ENCODE assay signal across 12 cellular contexts in genomic region chr2:175476950-175477349, GRCh38.
"Had no signal": no experiment of that assay in that cellular context is flagged by ENCODE, and none has a peak within 500 bp of the region (broad histone marks: within the 10 kb centered on the region; RNA-seq: fewer than 3 reads in every experiment).

No MANE protein-coding gene starts in this region.

- H3K27me3 Mint-ChIP-seq: activated CD4-positive, alpha-beta memory T cell treated with anti-CD3 and anti-CD28 coated beads, Interleukin-2, amount 10 ng/mL, durations not matched to agents 7 days and 5 days had no signal

- H3K27ac ChIP-seq: breast epithelium, skin epidermis, thyroid gland, vagina had no signal

- H3K4me3 Mint-ChIP-seq: activated CD4-positive, alpha-beta memory T cell treated with anti-CD3 and anti-CD28 coated beads, Interleukin-2, amount 10 ng/mL, durations not matched to agents 7 days and 5 days; endodermal cell; nephron; T-helper 2 cell treated with Interferon-gamma antibody and Interleukin-4, amounts not matched to agents 5 μg/mL and 100 μg/mL, for 36 hours had no signal

- H3K4me3 ChIP-seq: breast epithelium, skin epidermis, thyroid gland, vagina had no signal

- H3K27ac Mint-ChIP-seq: activated CD4-positive, alpha-beta memory T cell treated with anti-CD3 and anti-CD28 coated beads, Interleukin-2, amount 10 ng/mL, durations not matched to agents 7 days and 5 days; endodermal cell; nephron; T-helper 2 cell treated with Interferon-gamma antibody and Interleukin-4, amounts not matched to agents 5 μg/mL and 100 μg/mL, for 36 hours had no signal

- H3K4me1 Mint-ChIP-seq: activated CD4-positive, alpha-beta memory T cell treated with anti-CD3 and anti-CD28 coated beads, Interleukin-2, amount 10 ng/mL, durations not matched to agents 7 days and 5 days; nephron had no signal

- H3K9me3 Mint-ChIP-seq: activated CD4-positive, alpha-beta memory T cell treated with anti-CD3 and anti-CD28 coated beads, Interleukin-2, amount 10 ng/mL, durations not matched to agents 7 days and 5 days; endodermal cell; nephron; T-helper 2 cell treated with Interferon-gamma antibody and Interleukin-4, amounts not matched to agents 5 μg/mL and 100 μg/mL, for 36 hours had no signal

- H3K4me1 ChIP-seq: breast epithelium, thyroid gland, vagina had no signal

- H3K9me3 ChIP-seq: breast epithelium, thyroid gland, vagina had no signal

- H3K36me3 ChIP-seq: breast epithelium, thyroid gland, vagina had no signal

- H3K27me3 ChIP-seq: breast epithelium, thyroid gland, vagina had no signal

- DNase-seq: activated CD4-positive, alpha-beta memory T cell treated with anti-CD3 and anti-CD28 coated beads, Interleukin-2, amount 10 ng/mL, durations not matched to agents 7 days and 5 days; activated CD4-positive, alpha-beta T cell treated with anti-CD3 and anti-CD28 coated beads for 1 hour; activated naive CD4-positive, alpha-beta T cell; endodermal cell; erythroblast; mesenchymal stem cell; thyroid gland had no signal
